In genomic region chr20:49560646-49561045, GRCh38 we compare ENCODE assay signal across 22 cellular contexts. TPM values are rescaled to one million over a fixed set of nuclear protein-coding genes. Genes with fewer than 3 reads are reported as not detected.
DNase-seq lines count a peak whose midpoint lies in the region; ATAC-seq and TF ChIP-seq lines count a peak whose summit lies in the region.
"Had no signal": no experiment of that assay in that cellular context is flagged by ENCODE, and none has a peak within 500 bp of the region (broad histone marks: within the 10 kb centered on the region; RNA-seq: fewer than 3 reads in every experiment).

No MANE protein-coding gene starts in this region.

- no peak overlapping the region for H3K9ac ChIP-seq in mesendoderm (ENCODE audit: low read length)

- no peak overlapping the region for H4K5ac ChIP-seq in mesendoderm (ENCODE audit: low read length)

- H3K36me3 ChIP-seq in mesendoderm (ENCODE audit: control insufficient read depth, insufficient read depth, low read length), result no peaks in the 10 kb centered on the region
- H3K36me3 ChIP-seq in tibial artery, result no peaks in the 10 kb centered on the region
- H3K36me3 ChIP-seq: SJSA1 had no signal

- H3K4me1 ChIP-seq in mesendoderm (ENCODE audit: control insufficient read depth, low read depth, low read length) (peaks cover 5% of the 10 kb centered on the region), tibial artery (peaks cover 0 to 100% (median 68%) of the 10 kb centered on the region in 4 donors)

- no peak overlapping the region for H2BK5ac ChIP-seq in mesendoderm (ENCODE audit: low read length)

- no peak overlapping the region for H3K18ac ChIP-seq in mesendoderm (ENCODE audit: low read length)

- peaks cover 72% of the 10 kb centered on the region for H3K27me3 Mint-ChIP-seq in activated naive CD8-positive, alpha-beta T cell treated with anti-CD3 and anti-CD28 coated beads, Interleukin-2, amount 10 ng/mL, durations not matched to agents 7 days and 5 days
- H3K27me3 Mint-ChIP-seq in activated naive CD8-positive, alpha-beta T cell treated with anti-CD3 and anti-CD28 coated beads for 36 hours, result peaks cover 86% of the 10 kb centered on the region
- H3K27me3 Mint-ChIP-seq in activated CD4-positive, alpha-beta memory T cell treated with anti-CD3 and anti-CD28 coated beads, Interleukin-2, amount 10 ng/mL, durations not matched to agents 7 days and 5 days, result peaks cover 48% of the 10 kb centered on the region

- no peak overlapping the region for H2BK15ac ChIP-seq in mesendoderm (replicated peaks; ENCODE audit: low read depth)

- no peak overlapping the region for H3K27ac ChIP-seq in mesendoderm (ENCODE audit: low read depth, low read length)
- H3K27ac ChIP-seq in tibial artery, result peak overlapping the region; percentile 99 to 100
- H3K27ac ChIP-seq: C4-2B, SJSA1 had no signal

- peaks cover 5% of the 10 kb centered on the region for H3K9me3 Mint-ChIP-seq in activated naive CD8-positive, alpha-beta T cell treated with anti-CD3 and anti-CD28 coated beads, Interleukin-2, amount 10 ng/mL, durations not matched to agents 7 days and 5 days
- H3K9me3 Mint-ChIP-seq in activated naive CD8-positive, alpha-beta T cell treated with anti-CD3 and anti-CD28 coated beads for 36 hours, result peaks cover 7% of the 10 kb centered on the region
- peaks cover 19% of the 10 kb centered on the region for H3K9me3 Mint-ChIP-seq in activated CD4-positive, alpha-beta memory T cell treated with anti-CD3 and anti-CD28 coated beads, Interleukin-2, amount 10 ng/mL, durations not matched to agents 7 days and 5 days
- H3K9me3 Mint-ChIP-seq: activated T-helper 17 cell treated with anti-CD3 and anti-CD28 coated beads, Interleukin-2, amount 50 U/mL, for 72 hours; central memory CD8-positive, alpha-beta T cell had no signal

- no peak overlapping the region for H2BK120ac ChIP-seq in mesendoderm (ENCODE audit: low read depth, low read length)

- H3K4me3 Mint-ChIP-seq in activated naive CD8-positive, alpha-beta T cell treated with anti-CD3 and anti-CD28 coated beads, Interleukin-2, amount 10 ng/mL, durations not matched to agents 7 days and 5 days, result no peak overlapping the region
- no peak overlapping the region for H3K4me3 Mint-ChIP-seq in activated naive CD8-positive, alpha-beta T cell treated with anti-CD3 and anti-CD28 coated beads for 36 hours
- no peak overlapping the region for H3K4me3 Mint-ChIP-seq in activated CD4-positive, alpha-beta memory T cell treated with anti-CD3 and anti-CD28 coated beads, Interleukin-2, amount 10 ng/mL, durations not matched to agents 7 days and 5 days
- H3K4me3 Mint-ChIP-seq: activated T-helper 17 cell treated with anti-CD3 and anti-CD28 coated beads, Interleukin-2, amount 50 U/mL, for 72 hours; central memory CD8-positive, alpha-beta T cell had no signal

- no peak for DNase-seq in activated naive CD8-positive, alpha-beta T cell treated with anti-CD3 and anti-CD28 coated beads, Interleukin-2, amount 10 ng/mL, durations not matched to agents 7 days and 5 days
- no peak for DNase-seq in activated naive CD8-positive, alpha-beta T cell treated with anti-CD3 and anti-CD28 coated beads for 36 hours
- DNase-seq in activated CD4-positive, alpha-beta memory T cell treated with anti-CD3 and anti-CD28 coated beads, Interleukin-2, amount 10 ng/mL, durations not matched to agents 7 days and 5 days, result peak; percentile 7
- DNase-seq in mesendoderm (no peak), tibial artery (peak in 1 of 2 donors; percentile 21), hypothalamus (lab: John Stamatoyannopoulos, UW) (no peak)
- DNase-seq: effector CD8-positive, alpha-beta T cell; GDM1; left ventricle myocardium superior; NCI-H146; NCI-H774; OCI-M1; stimulated activated naive CD4-positive, alpha-beta T cell treated with Interleukin-2 at 50 U/mL for 16 hours; T-helper 9 cell had no signal

- no peaks in the 10 kb centered on the region for H3K9me3 ChIP-seq in tibial artery
- H3K9me3 ChIP-seq: SJSA1 had no signal

- no peak for TF ChIP-seq CTCF in tibial artery (IDR thresholded peaks at IDR 0.05)

- H3K56ac ChIP-seq in mesendoderm (ENCODE audit: low read length), result peak overlapping the region; percentile 59

- CTCF ChIA-PET in activated CD4-positive, alpha-beta memory T cell treated with anti-CD3 and anti-CD28 coated beads, Interleukin-2, amount 10 ng/mL, durations not matched to agents 7 days and 5 days (lab: Charles Lee), result interaction anchor here (0.6 kb wide), 1 partner anchor 1427 kb away, joined by 5 read pairs; no protein-coding TSS in a partner anchor

- peak overlapping the region; percentile 46 for H3K27ac Mint-ChIP-seq in activated naive CD8-positive, alpha-beta T cell treated with anti-CD3 and anti-CD28 coated beads, Interleukin-2, amount 10 ng/mL, durations not matched to agents 7 days and 5 days
- no peak overlapping the region for H3K27ac Mint-ChIP-seq in activated naive CD8-positive, alpha-beta T cell treated with anti-CD3 and anti-CD28 coated beads for 36 hours
- no peak overlapping the region for H3K27ac Mint-ChIP-seq in activated CD4-positive, alpha-beta memory T cell treated with anti-CD3 and anti-CD28 coated beads, Interleukin-2, amount 10 ng/mL, durations not matched to agents 7 days and 5 days
- H3K27ac Mint-ChIP-seq: activated T-helper 17 cell treated with anti-CD3 and anti-CD28 coated beads, Interleukin-2, amount 50 U/mL, for 72 hours had no signal

- H3K23ac ChIP-seq in mesendoderm (ENCODE audit: low read length), result no peak overlapping the region

- POLR2A ChIA-PET in activated naive CD8-positive, alpha-beta T cell treated with anti-CD3 and anti-CD28 coated beads, Interleukin-2, amount 10 ng/mL, durations not matched to agents 7 days and 5 days (lab: Charles Lee), result no interaction called here
- POLR2A ChIA-PET in activated CD4-positive, alpha-beta memory T cell treated with anti-CD3 and anti-CD28 coated beads, Interleukin-2, amount 10 ng/mL, durations not matched to agents 7 days and 5 days (lab: Charles Lee), result interaction anchor here (1.3 kb wide), 1 partner anchor 30 kb away, joined by 3 read pairs; no protein-coding TSS in a partner anchor

- H3K79me2 ChIP-seq in mesendoderm (ENCODE audit: control insufficient read depth, insufficient read depth, low read length), result peaks cover 2% of the 10 kb centered on the region

- H3K4me3 ChIP-seq in mesendoderm (ENCODE audit: low read length), result no peak overlapping the region
- no peak overlapping the region for H3K4me3 ChIP-seq in tibial artery
- H3K4me3 ChIP-seq: SJSA1 had no signal

- intact Hi-C loops in tibial artery (cut with DNase I; ENCODE audit: low total_unique reads), result no loop called here

- peaks cover 2% of the 10 kb centered on the region for H3K36me3 Mint-ChIP-seq in activated naive CD8-positive, alpha-beta T cell treated with anti-CD3 and anti-CD28 coated beads, Interleukin-2, amount 10 ng/mL, durations not matched to agents 7 days and 5 days
- no peaks in the 10 kb centered on the region for H3K36me3 Mint-ChIP-seq in activated naive CD8-positive, alpha-beta T cell treated with anti-CD3 and anti-CD28 coated beads for 36 hours
- H3K36me3 Mint-ChIP-seq in activated CD4-positive, alpha-beta memory T cell treated with anti-CD3 and anti-CD28 coated beads, Interleukin-2, amount 10 ng/mL, durations not matched to agents 7 days and 5 days (ENCODE audit: low read depth), result peaks cover 21% of the 10 kb centered on the region

- WGBS in mesendoderm (ENCODE audit: extremely low coverage, insufficient coverage, low lambda C conversion rate), result no CpG with 5 or more reads among the region's 11 CpGs

- no peaks in the 10 kb centered on the region for H3K27me3 ChIP-seq in mesendoderm (ENCODE audit: insufficient read depth, low read length, poor library complexity)
- no peaks in the 10 kb centered on the region for H3K27me3 ChIP-seq in tibial artery

- ATAC-seq in activated naive CD8-positive, alpha-beta T cell treated with anti-CD3 and anti-CD28 coated beads, Interleukin-2, amount 10 ng/mL, durations not matched to agents 7 days and 5 days (ENCODE audit: low read depth), result no peak
- no peak for ATAC-seq in GM21526 (IDR thresholded peaks at IDR 0.05; ENCODE audit: low FRiP score, unreplicated experiment)
- no peak for ATAC-seq in HG03045 (IDR thresholded peaks at IDR 0.05; ENCODE audit: unreplicated experiment)
- ATAC-seq: activated CD4-positive, CD25-positive, alpha-beta regulatory T cell treated with anti-CD3 and anti-CD28 coated beads, Interleukin-2, amount 50 U/mL, for 24 hours; activated T-helper 17 cell treated with anti-CD3 and anti-CD28 coated beads, Interleukin-2, amount 50 U/mL, for 72 hours; left ventricle myocardium superior had no signal

- no peak overlapping the region for H3K4me2 ChIP-seq in mesendoderm (ENCODE audit: low read length)

- no peak overlapping the region for H2AK5ac ChIP-seq in mesendoderm (ENCODE audit: low read length)

- H4K8ac ChIP-seq in mesendoderm (ENCODE audit: low read depth, low read length), result no peak overlapping the region

- H3K4me1 Mint-ChIP-seq in activated naive CD8-positive, alpha-beta T cell treated with anti-CD3 and anti-CD28 coated beads, Interleukin-2, amount 10 ng/mL, durations not matched to agents 7 days and 5 days, result peaks cover 6% of the 10 kb centered on the region
- no peaks in the 10 kb centered on the region for H3K4me1 Mint-ChIP-seq in activated naive CD8-positive, alpha-beta T cell treated with anti-CD3 and anti-CD28 coated beads for 36 hours
- H3K4me1 Mint-ChIP-seq in activated CD4-positive, alpha-beta memory T cell treated with anti-CD3 and anti-CD28 coated beads, Interleukin-2, amount 10 ng/mL, durations not matched to agents 7 days and 5 days, result peaks cover 13% of the 10 kb centered on the region
- H3K4me1 Mint-ChIP-seq: activated T-helper 17 cell treated with anti-CD3 and anti-CD28 coated beads, Interleukin-2, amount 50 U/mL, for 72 hours had no signal

- H3K79me1 ChIP-seq in mesendoderm (ENCODE audit: low read length), result peaks cover 7% of the 10 kb centered on the region

- no peak overlapping the region for H3K4ac ChIP-seq in mesendoderm (ENCODE audit: low read depth, low read length)

RNA-seq across cellular contexts. Expression of gene PTGIS, which starts 7.3 kb away (rescaled TPM):
- under 1 TPM; 0.37 to 0.39 TPM for total RNA-seq in activated naive CD8-positive, alpha-beta T cell treated with anti-CD3 and anti-CD28 coated beads, Interleukin-2, amount 10 ng/mL, durations not matched to agents 7 days and 5 days
- total RNA-seq in activated naive CD8-positive, alpha-beta T cell treated with anti-CD3 and anti-CD28 coated beads for 36 hours, result under 1 TPM; 0.04 to 0.08 TPM
- 1 to 10 TPM; 1.6 to 2.8 TPM for total RNA-seq in activated CD4-positive, alpha-beta memory T cell treated with anti-CD3 and anti-CD28 coated beads, Interleukin-2, amount 10 ng/mL, durations not matched to agents 7 days and 5 days
- polyA plus RNA-seq in mesendoderm (2013, experiment 1 of 2), result 13.1 TPM
- 13.0 TPM for polyA plus RNA-seq in mesendoderm (2013, experiment 2 of 2)
- total RNA-seq: A673, SJSA1 had no signal
